Comparison of ENCODE assay signal across 18 cellular contexts in the genomic region with DNA sequence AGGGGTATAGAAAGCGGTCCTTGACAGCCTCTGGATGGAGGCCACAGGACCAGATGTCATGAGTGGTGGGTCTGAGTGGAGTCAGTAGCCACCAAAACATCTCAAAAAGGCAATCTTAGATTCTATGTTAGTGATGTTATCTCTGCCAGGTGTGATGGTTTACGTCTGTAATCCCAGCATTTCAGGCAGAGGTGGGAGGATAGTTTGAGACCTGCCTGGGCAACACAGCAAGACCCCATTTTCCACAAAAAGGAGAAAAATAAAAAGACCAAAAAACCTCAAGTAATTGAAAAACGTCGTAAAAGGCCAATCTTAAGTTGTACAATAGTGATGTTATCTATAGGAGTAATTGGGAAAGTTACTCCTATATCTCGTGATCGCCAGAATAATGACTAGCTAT. TPM values are rescaled to one million over a fixed set of nuclear protein-coding genes. Genes with fewer than 3 reads are reported as not detected.
DNase-seq lines count a peak whose midpoint lies in the region; ATAC-seq and TF ChIP-seq lines count a peak whose summit lies in the region.
"Had no signal": no experiment of that assay in that cellular context is flagged by ENCODE, and none has a peak within 500 bp of the region (broad histone marks: within the 10 kb centered on the region; RNA-seq: fewer than 3 reads in every experiment).

No MANE protein-coding gene starts in this region.

- H3K4me3 Mint-ChIP-seq in progenitor cell of endocrine pancreas (ENCODE audit: low read depth): no peak overlapping the region
- no peak overlapping the region for H3K4me3 Mint-ChIP-seq in T-helper 17 cell
- H3K4me3 Mint-ChIP-seq: CD8-positive, alpha-beta T cell; H9 had no signal

- H3K27ac Mint-ChIP-seq in progenitor cell of endocrine pancreas (peak overlapping the region; percentile 17), T-helper 17 cell (no peak overlapping the region)
- H3K27ac Mint-ChIP-seq: CD8-positive, alpha-beta T cell had no signal

- H3K9me3 ChIP-seq in mesenchymal stem cell (ENCODE audit: control insufficient read depth, low read length): no peaks in the 10 kb centered on the region
- H3K9me3 ChIP-seq in T-helper 17 cell (ENCODE audit: control insufficient read depth, low read length, poor library complexity, severe bottlenecking): no peaks in the 10 kb centered on the region

- no peaks in the 10 kb centered on the region for H3K27me3 ChIP-seq in mesenchymal stem cell (ENCODE audit: control insufficient read depth in 1 of 2, insufficient read depth in 1 of 2, low read length in 2 of 2)
- H3K27me3 ChIP-seq: BLaER1 had no signal

- no peak overlapping the region for H2BK15ac ChIP-seq in mesenchymal stem cell (ENCODE audit: low read depth, poor library complexity, severe bottlenecking)

- WGBS in mesenchymal stem cell: over 99% methylated on average over 6 of the region's 6 CpGs

- no peak for TF ChIP-seq CTCF in progenitor cell of endocrine pancreas (IDR thresholded peaks at IDR 0.05; ENCODE audit: unreplicated experiment)

- H3K9me3 Mint-ChIP-seq in progenitor cell of endocrine pancreas (ENCODE audit: low read depth): no peaks in the 10 kb centered on the region
- H3K9me3 Mint-ChIP-seq: CD8-positive, alpha-beta T cell; H9 had no signal

- no peak overlapping the region for H2BK120ac ChIP-seq in mesenchymal stem cell (ENCODE audit: low read depth, low read length)

- H3K4me1 ChIP-seq in mesenchymal stem cell (ENCODE audit: control insufficient read depth, insufficient read depth, low read depth, low read length): peaks cover under 1% of the 10 kb centered on the region

- no peak overlapping the region for H2AK5ac ChIP-seq in mesenchymal stem cell (ENCODE audit: low read length, severe bottlenecking)

- H3K4me3 ChIP-seq in mesenchymal stem cell (ENCODE audit: insufficient read depth in 1 of 2, low read depth in 1 of 2, low read length in 2 of 2): no peak overlapping the region
- H3K4me3 ChIP-seq: BLaER1 had no signal

- no peak overlapping the region for H3K23ac ChIP-seq in mesenchymal stem cell (ENCODE audit: low read length in 2 of 2)

- H2BK12ac ChIP-seq in mesenchymal stem cell (ENCODE audit: low read length in 2 of 2): no peak overlapping the region

- no peak overlapping the region for H2AFZ ChIP-seq in mesenchymal stem cell (ENCODE audit: low read depth, low read length)

- no peak overlapping the region for H4K8ac ChIP-seq in mesenchymal stem cell (ENCODE audit: low read length)

- H3K14ac ChIP-seq in mesenchymal stem cell (ENCODE audit: low read length in 2 of 2): no peak overlapping the region

- no peak overlapping the region for H3K18ac ChIP-seq in mesenchymal stem cell (ENCODE audit: low read depth in 1 of 2, low read length in 2 of 2)

- no peaks in the 10 kb centered on the region for H3K36me3 ChIP-seq in mesenchymal stem cell (ENCODE audit: control insufficient read depth in 1 of 2, insufficient read depth in 2 of 2, low read depth in 1 of 2, low read length in 2 of 2)
- H3K36me3 ChIP-seq: BLaER1 had no signal

- H3K27ac ChIP-seq in mesenchymal stem cell (ENCODE audit: low read length, poor library complexity, severe bottlenecking): no peak overlapping the region
- H3K27ac ChIP-seq: BLaER1, HL-60 had no signal

- peak; percentile 9 for DNase-seq in activated effector memory CD4-positive, alpha-beta T cell treated with anti-CD3 and anti-CD28 coated beads, Interleukin-2, amount 50 U/mL, for 16 hours
- no peak for DNase-seq in activated effector memory CD4-positive, alpha-beta T cell treated with Interleukin-2 at 50 U/mL for 16 hours
- DNase-seq in mesenchymal stem cell (no peak), progenitor cell of endocrine pancreas (ENCODE audit: low spot score, unreplicated experiment) (no peak), T-helper 17 cell (no peak)
- DNase-seq: 8988T; Calu3; CD8-positive, alpha-beta T cell; DMS79 treated with DMSO at 0.1 percent for 48 hours; GF-D8; H9 had no signal

- H3K9ac ChIP-seq in mesenchymal stem cell (ENCODE audit: low read length): no peak overlapping the region
- H3K9ac ChIP-seq: BLaER1 had no signal

- no peak overlapping the region for H2BK5ac ChIP-seq in mesenchymal stem cell (ENCODE audit: low read depth, low read length, poor library complexity, severe bottlenecking)

- H3K79me1 ChIP-seq in mesenchymal stem cell (replicated peaks; ENCODE audit: low read length, poor library complexity, severe bottlenecking): no peaks in the 10 kb centered on the region

- H4K91ac ChIP-seq in mesenchymal stem cell (ENCODE audit: low read length): peak overlapping the region; percentile 15

- H3K4me2 ChIP-seq in mesenchymal stem cell (ENCODE audit: low read length, poor library complexity, severe bottlenecking): no peak overlapping the region
- H3K4me2 ChIP-seq: BLaER1 had no signal

- ATAC-seq in GM19351 (IDR thresholded peaks at IDR 0.05; ENCODE audit: unreplicated experiment): no peak
- ATAC-seq in HG03025 (IDR thresholded peaks at IDR 0.05; ENCODE audit: low FRiP score, unreplicated experiment): no peak
- ATAC-seq in T-helper 17 cell: no peak
- ATAC-seq: CD8-positive, alpha-beta T cell had no signal

- no peaks in the 10 kb centered on the region for H3K27me3 Mint-ChIP-seq in progenitor cell of endocrine pancreas
- no peaks in the 10 kb centered on the region for H3K27me3 Mint-ChIP-seq in T-helper 17 cell

- peaks cover 8% of the 10 kb centered on the region for H3K4me1 Mint-ChIP-seq in progenitor cell of endocrine pancreas (ENCODE audit: low read depth)
- peaks cover 15% of the 10 kb centered on the region for H3K4me1 Mint-ChIP-seq in T-helper 17 cell

- no peaks in the 10 kb centered on the region for H3K36me3 Mint-ChIP-seq in progenitor cell of endocrine pancreas (ENCODE audit: insufficient read depth)
- no peaks in the 10 kb centered on the region for H3K36me3 Mint-ChIP-seq in T-helper 17 cell (ENCODE audit: low read depth)

- H3K4ac ChIP-seq in mesenchymal stem cell (ENCODE audit: low read depth in 1 of 2, low read length in 2 of 2): no peak overlapping the region

RNA-seq across cellular contexts. Expression of gene MTCH2, which starts 3.7 kb away (rescaled TPM):
- 140 TPM for polyA plus RNA-seq in mesenchymal stem cell (2013, experiment 1 of 2)
- polyA plus RNA-seq in mesenchymal stem cell (2013, experiment 2 of 2): 148 TPM
- 75.7 and 82.7 TPM in 2 replicates for total RNA-seq in progenitor cell of endocrine pancreas
- total RNA-seq in T-helper 17 cell: 10 to 100 TPM; 19.9 to 22.5 TPM

RNA-seq across cellular contexts. Expression of gene C1QTNF4, which starts 51.8 kb away (rescaled TPM):
- 0.04 TPM for polyA plus RNA-seq in mesenchymal stem cell (2013, experiment 1 of 2)
- polyA plus RNA-seq in mesenchymal stem cell (2013, experiment 2 of 2): 0.04 TPM
- total RNA-seq in progenitor cell of endocrine pancreas: 2.5 and 4.0 TPM in 2 replicates
- total RNA-seq in T-helper 17 cell: 1 to 10 TPM; 1.1 to 1.6 TPM
- total RNA-seq: Calu3, HT1080 had no signal

RNA-seq across cellular contexts. Expression of gene FAM180B, which starts 59.5 kb away (rescaled TPM):
- polyA plus RNA-seq in mesenchymal stem cell (2013, experiment 1 of 2): not detected
- not detected for polyA plus RNA-seq in mesenchymal stem cell (2013, experiment 2 of 2)
- total RNA-seq in progenitor cell of endocrine pancreas (0.26 and 0.29 TPM in 2 replicates), T-helper 17 cell (under 1 TPM; 0.23 to 0.47 TPM)
- total RNA-seq: Calu3, H1, HT1080 had no signal
- polyA plus RNA-seq: AG04450 had no signal
